15 cellular contexts compared by ENCODE assay signal in genomic region chr18:79371536-79372210, GRCh38. TPM values are rescaled to one million over a fixed set of nuclear protein-coding genes. Genes with fewer than 3 reads are reported as not detected.
DNase-seq lines count a peak whose midpoint lies in the region; ATAC-seq and TF ChIP-seq lines count a peak whose summit lies in the region.
"Had no signal": no experiment of that assay in that cellular context is flagged by ENCODE, and none has a peak within 500 bp of the region (broad histone marks: within the 10 kb centered on the region; RNA-seq: fewer than 3 reads in every experiment).

No MANE protein-coding gene starts in this region.

- H3K9ac ChIP-seq in SK-N-SH, result no peak overlapping the region

- H3K27me3 ChIP-seq in testis, result no peaks in the 10 kb centered on the region
- no peaks in the 10 kb centered on the region for H3K27me3 ChIP-seq in ascending aorta
- no peaks in the 10 kb centered on the region for H3K27me3 ChIP-seq in SK-N-SH (ENCODE audit: insufficient read depth)

- H2AFZ ChIP-seq in SK-N-SH (ENCODE audit: low read depth), result no peak overlapping the region

- H3K9me3 ChIP-seq in testis, result no peaks in the 10 kb centered on the region
- no peaks in the 10 kb centered on the region for H3K9me3 ChIP-seq in ascending aorta
- H3K9me3 ChIP-seq in SK-N-SH, result no peaks in the 10 kb centered on the region
- H3K9me3 ChIP-seq: psoas muscle had no signal

- in situ Hi-C loops in KBM-7 (cut with MboI; ENCODE audit: low pct_unique_long_range_greater_than_20kb, low sequenced_read_pairs), result no loop called here

- no peaks in the 10 kb centered on the region for H4K20me1 ChIP-seq in SK-N-SH (ENCODE audit: insufficient read depth)

- TF ChIP-seq CTCF in testis (IDR thresholded peaks at IDR 0.05) (no peak), ascending aorta (IDR thresholded peaks at IDR 0.05) (no peak), SK-N-SH (IDR thresholded peaks at IDR 0.05) (no peak)

- no peak for TF ChIP-seq POLR2A in testis (IDR thresholded peaks at IDR 0.05)

- peak; percentile 42 for DNase-seq in activated naive CD4-positive, alpha-beta T cell treated with anti-CD3 and anti-CD28 coated beads, Interleukin-2, amount 10 ng/mL, durations not matched to agents 7 days and 5 days
- no peak for DNase-seq in activated naive CD4-positive, alpha-beta T cell treated with Interleukin-2 at 50 U/mL for 16 hours
- peak; percentile 49 for DNase-seq in KBM-7
- no peak for DNase-seq in central memory CD8-positive, alpha-beta T cell (ENCODE audit: low spot score in 2 of 2)
- DNase-seq in testis, result peak; percentile 4
- DNase-seq in ascending aorta (ENCODE audit: low spot score in 2 of 2), result no peak
- no peak for DNase-seq in SK-N-SH
- no peak for DNase-seq in NCI-H446 (lab: John Stamatoyannopoulos, UW)
- DNase-seq: aorta, EL, mesendoderm, NCI-H2029, psoas muscle had no signal

- intact Hi-C loops in testis (cut with DNase I; ENCODE audit: low total_unique reads) (no loop called here), ascending aorta (cut with DNase I) (no loop called here)

- H3K36me3 ChIP-seq in testis (ENCODE audit: low read depth, missing control alignments), result no peaks in the 10 kb centered on the region
- H3K36me3 ChIP-seq in ascending aorta, result peaks cover 0 to 9% of the 10 kb centered on the region in 2 donors
- peaks cover 0 to 3% of the 10 kb centered on the region in 2 experiments for H3K36me3 ChIP-seq in SK-N-SH (replicated peaks in 1 of 2; ENCODE audit: control insufficient read depth in 1 of 2, insufficient read depth in 2 of 2, low read length in 1 of 2)

- H3K4me3 ChIP-seq in testis, result no peak overlapping the region
- H3K4me3 ChIP-seq in ascending aorta, result no peak overlapping the region
- H3K4me3 ChIP-seq in SK-N-SH (ENCODE audit: low read depth in 2 of 2, low read length in 1 of 2), result no peak overlapping the region
- H3K4me3 ChIP-seq: K562, psoas muscle had no signal

- CTCF ChIA-PET in activated naive CD4-positive, alpha-beta T cell treated with anti-CD3 and anti-CD28 coated beads, Interleukin-2, amount 10 ng/mL, durations not matched to agents 7 days and 5 days (lab: Charles Lee), result no interaction called here
- CTCF ChIA-PET in SK-N-SH (lab: Yijun Ruan, JAX), result interaction anchor here (1.1 kb wide), 1 partner anchor 9 kb away, joined by 4 read pairs; no protein-coding TSS in a partner anchor

- H3K27ac ChIP-seq in testis (no peak overlapping the region), ascending aorta (no peak overlapping the region), SK-N-SH (ENCODE audit: low read depth in 2 of 2, low read length in 1 of 2) (no peak overlapping the region)
- H3K27ac ChIP-seq: psoas muscle had no signal

- WGBS in testis, 2 donors, result 83 to 88% methylated on average over 16 of the region's 16 CpGs
- WGBS in SK-N-SH (ENCODE audit: low lambda C conversion rate), result 95% methylated on average over 16 of the region's 16 CpGs

- H3K27ac Mint-ChIP-seq in activated naive CD4-positive, alpha-beta T cell treated with anti-CD3 and anti-CD28 coated beads, Interleukin-2, amount 10 ng/mL, durations not matched to agents 7 days and 5 days, result peak overlapping the region; percentile 70
- H3K27ac Mint-ChIP-seq in central memory CD8-positive, alpha-beta T cell (ENCODE audit: low read depth), result peak overlapping the region; percentile 54

- no peaks in the 10 kb centered on the region for H3K79me2 ChIP-seq in SK-N-SH (ENCODE audit: insufficient read depth)

- peaks cover 13% of the 10 kb centered on the region for H3K36me3 Mint-ChIP-seq in activated naive CD4-positive, alpha-beta T cell treated with anti-CD3 and anti-CD28 coated beads, Interleukin-2, amount 10 ng/mL, durations not matched to agents 7 days and 5 days
- H3K36me3 Mint-ChIP-seq in central memory CD8-positive, alpha-beta T cell (ENCODE audit: insufficient read depth), result peaks cover 13% of the 10 kb centered on the region

- no peaks in the 10 kb centered on the region for H3K4me1 ChIP-seq in testis
- no peaks in the 10 kb centered on the region for H3K4me1 ChIP-seq in ascending aorta
- H3K4me1 ChIP-seq in SK-N-SH (ENCODE audit: control insufficient read depth in 1 of 2, insufficient read depth in 2 of 2, low read depth in 1 of 2, low read length in 1 of 2), result peaks cover 0 to 10% of the 10 kb centered on the region in 2 experiments; a peak in 1 of 4 replicates
- H3K4me1 ChIP-seq: psoas muscle had no signal

- no peak for TF ChIP-seq EP300 in SK-N-SH (IDR thresholded peaks at IDR 0.05; ENCODE audit: borderline replicate concordance in 1 of 2, low read depth in 1 of 2, low read length in 1 of 2)

- no peaks in the 10 kb centered on the region for H3K9me3 Mint-ChIP-seq in activated naive CD4-positive, alpha-beta T cell treated with anti-CD3 and anti-CD28 coated beads, Interleukin-2, amount 10 ng/mL, durations not matched to agents 7 days and 5 days
- H3K9me3 Mint-ChIP-seq in central memory CD8-positive, alpha-beta T cell, result no peaks in the 10 kb centered on the region

- TF ChIP-seq RAD21 in SK-N-SH (IDR thresholded peaks at IDR 0.05; ENCODE audit: low read length), result no peak

- H3F3A ChIP-seq in SK-N-SH (replicated peaks; ENCODE audit: insufficient read depth), result no peaks in the 10 kb centered on the region

- H3K4me3 Mint-ChIP-seq in activated naive CD4-positive, alpha-beta T cell treated with anti-CD3 and anti-CD28 coated beads, Interleukin-2, amount 10 ng/mL, durations not matched to agents 7 days and 5 days, result no peak overlapping the region
- H3K4me3 Mint-ChIP-seq in central memory CD8-positive, alpha-beta T cell, result no peak overlapping the region

- H3K4me1 Mint-ChIP-seq in activated naive CD4-positive, alpha-beta T cell treated with anti-CD3 and anti-CD28 coated beads, Interleukin-2, amount 10 ng/mL, durations not matched to agents 7 days and 5 days, result peaks cover 38% of the 10 kb centered on the region
- H3K4me1 Mint-ChIP-seq in central memory CD8-positive, alpha-beta T cell, result peaks cover 22% of the 10 kb centered on the region

- H3K4me2 ChIP-seq in SK-N-SH, result no peak overlapping the region

- POLR2A ChIA-PET in SK-N-SH (lab: Yijun Ruan, JAX), result no interaction called here

- no peaks in the 10 kb centered on the region for H3K27me3 Mint-ChIP-seq in activated naive CD4-positive, alpha-beta T cell treated with anti-CD3 and anti-CD28 coated beads, Interleukin-2, amount 10 ng/mL, durations not matched to agents 7 days and 5 days
- H3K27me3 Mint-ChIP-seq in central memory CD8-positive, alpha-beta T cell, result no peaks in the 10 kb centered on the region

- no peak for ATAC-seq in central memory CD8-positive, alpha-beta T cell (replicated peaks; ENCODE audit: extremely low read depth, poor library complexity, severe bottlenecking)
- ATAC-seq: HCT116, K562, psoas muscle had no signal

- no peaks in the 10 kb centered on the region for H3K9me2 ChIP-seq in SK-N-SH

TF ChIP-seq in SK-N-SH, 30 proteins besides CTCF, POLR2A, EP300 and RAD21:
- TF ChIP-seq PBX3 (IDR thresholded peaks at IDR 0.05) (no peak), JUND (IDR thresholded peaks at IDR 0.05) (no peak), GATA2 (CRISPR knock-in tag; IDR thresholded peaks at IDR 0.05) (no peak), POLR2AphosphoS5 (IDR thresholded peaks at IDR 0.05; ENCODE audit: low read depth, low read length) (no peak)

RNA-seq across cellular contexts. Expression of gene NFATC1, which starts 24.1 kb away (rescaled TPM):
- total RNA-seq in testis (10 to 100 TPM; 22.2 to 28.1 TPM), ascending aorta (64.1 TPM)
- polyA plus RNA-seq in testis (ENCODE audit: insufficient read depth, low read depth, low replicate concordance) (27.5 TPM), SK-N-SH (2012; rRNA removed) (0.02 TPM in 1 of 2 replicates, not detected in the other)
- polyA plus RNA-seq in SK-N-SH (2012; cell fraction: cytosol; rRNA removed), result not detected in 2 replicates
- not detected in 2 replicates for polyA plus RNA-seq in SK-N-SH (2012; cell fraction: nucleus; rRNA removed)

Comparison
In these comparisons a context has a peak if more than half of its experiments do, and no peak if none do; other contexts are left out.
1. DNase-seq: peak in activated naive CD4-positive, alpha-beta T cell treated with anti-CD3 and anti-CD28 coated beads, Interleukin-2, amount 10 ng/mL, durations not matched to agents 7 days and 5 days (single experiment), KBM-7 (single experiment) and testis (single experiment); none in activated naive CD4-positive, alpha-beta T cell treated with Interleukin-2 at 50 U/mL for 16 hours (single experiment), central memory CD8-positive, alpha-beta T cell (0 of 2), ascending aorta (0 of 2), SK-N-SH (single experiment) and NCI-H446 (0 of 2).